Comparison of ENCODE assay signal across 9 cellular contexts in the genomic region with DNA sequence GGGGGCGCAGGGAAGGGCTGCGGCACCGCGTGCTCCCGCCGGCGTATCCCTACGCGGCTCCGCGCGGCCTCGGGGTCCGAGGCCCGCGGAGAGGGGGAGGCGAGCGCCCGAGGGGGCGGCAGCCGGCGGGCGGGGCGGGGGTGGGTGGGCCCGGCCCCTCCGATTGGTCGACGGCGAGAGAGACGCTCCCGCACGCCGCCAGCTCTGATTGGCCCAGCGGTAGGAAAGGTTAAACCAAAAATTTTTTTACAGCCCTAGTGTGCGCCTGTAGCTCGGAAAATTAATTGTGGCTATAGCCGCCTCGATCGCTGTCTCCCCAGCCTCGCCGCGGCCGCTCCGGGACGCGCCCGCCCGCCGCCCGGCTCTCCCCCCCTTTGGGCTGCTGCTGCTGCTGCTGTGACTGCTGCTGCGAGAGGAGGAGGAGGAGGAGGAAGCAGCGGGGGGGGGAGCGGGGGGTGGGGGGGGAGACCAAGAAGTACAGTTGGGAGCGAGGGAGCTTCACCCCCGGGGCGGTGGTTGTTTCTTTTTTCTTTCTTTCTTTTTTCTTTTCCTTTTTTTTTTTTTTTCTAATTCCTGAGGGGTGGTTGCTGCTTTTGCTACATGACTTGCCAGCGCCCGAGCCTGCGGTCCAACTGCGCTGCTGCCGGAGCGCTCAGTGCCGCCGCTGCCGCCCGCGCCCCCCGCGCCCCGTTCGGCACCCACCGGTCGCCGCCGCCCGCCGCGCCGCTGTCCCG. TPM values are rescaled to one million over a fixed set of nuclear protein-coding genes. Genes with fewer than 3 reads are reported as not detected.
DNase-seq lines count a peak whose midpoint lies in the region; ATAC-seq and TF ChIP-seq lines count a peak whose summit lies in the region.
"Had no signal": no experiment of that assay in that cellular context is flagged by ENCODE, and none has a peak within 500 bp of the region (broad histone marks: within the 10 kb centered on the region; RNA-seq: fewer than 3 reads in every experiment).

A gene (plus strand): TSS at position 283 of the 734 bp plus-strand sequence. CDS start 493 bp downstream, outside the sequence.

- peaks cover 7% of the 10 kb centered on the region for H3K4me1 Mint-ChIP-seq in activated CD4-positive, alpha-beta T cell treated with anti-CD3 and anti-CD28 coated beads, Interleukin-2, amount 10 ng/mL, durations not matched to agents 24 days and 14 days
- H3K4me1 Mint-ChIP-seq in naive thymus-derived CD4-positive, alpha-beta T cell, result peaks cover 0 to 26% (median 14%) of the 10 kb centered on the region in 7 donors

- H3K36me3 ChIP-seq in body of pancreas (replicated peaks in 1 of 2; ENCODE audit: insufficient read depth in 1 of 2, low read depth in 2 of 2), result no peaks in the 10 kb centered on the region
- no peaks in the 10 kb centered on the region for H3K36me3 ChIP-seq in naive thymus-derived CD4-positive, alpha-beta T cell (ENCODE audit: control insufficient read depth in 2 of 3, insufficient read depth in 3 of 3, low read length in 3 of 3)
- H3K36me3 ChIP-seq: BLaER1 treated with 17β-estradiol and CSF1 and Interleukin-3, amounts not matched to agents 10 nM and 100 nM had no signal

- DNase-seq in activated CD4-positive, alpha-beta T cell treated with anti-CD3 and anti-CD28 coated beads, Interleukin-2, amount 10 ng/mL, durations not matched to agents 24 days and 14 days, result no peak
- no peak for DNase-seq in activated CD4-positive, alpha-beta T cell treated with anti-CD3 and anti-CD28 coated beads, Interleukin-2, amount 50 U/mL, for 1 hour
- peak; percentile 53 for DNase-seq in NCI-H2081 treated with DMSO at 0.1 percent for 48 hours (lab: John Stamatoyannopoulos, UW)
- DNase-seq in body of pancreas, result no peak
- DNase-seq in naive thymus-derived CD4-positive, alpha-beta T cell, result no peak
- DNase-seq in GM19238 (ENCODE audit: insufficient read length, low spot score), result no peak

- H3K27ac Mint-ChIP-seq in activated CD4-positive, alpha-beta T cell treated with anti-CD3 and anti-CD28 coated beads, Interleukin-2, amount 10 ng/mL, durations not matched to agents 24 days and 14 days, result peak within 1 kb of the TSS; percentile 86
- H3K27ac Mint-ChIP-seq in naive thymus-derived CD4-positive, alpha-beta T cell, result peak within 1 kb of the TSS in 2 of 9 donors; percentile 70 to 84

- no peak within 1 kb of the TSS for H3K4me3 ChIP-seq in body of pancreas
- H3K4me3 ChIP-seq in naive thymus-derived CD4-positive, alpha-beta T cell (ENCODE audit: low read length), result no peak within 1 kb of the TSS
- H3K4me3 ChIP-seq: BLaER1 treated with 17β-estradiol and CSF1 and Interleukin-3, amounts not matched to agents 10 nM and 100 nM had no signal

- H3K36me3 Mint-ChIP-seq in activated CD4-positive, alpha-beta T cell treated with anti-CD3 and anti-CD28 coated beads, Interleukin-2, amount 10 ng/mL, durations not matched to agents 24 days and 14 days (ENCODE audit: low read depth), result peaks cover 9% of the 10 kb centered on the region
- peaks cover 0 to 12% (median 9%) of the 10 kb centered on the region in 5 donors for H3K36me3 Mint-ChIP-seq in naive thymus-derived CD4-positive, alpha-beta T cell

- WGBS in body of pancreas, 2 donors, result 4 to 11% methylated on average over 30 to 78 of the region's 80 CpGs

- peaks cover 49% of the 10 kb centered on the region for H3K27me3 Mint-ChIP-seq in activated CD4-positive, alpha-beta T cell treated with anti-CD3 and anti-CD28 coated beads, Interleukin-2, amount 10 ng/mL, durations not matched to agents 24 days and 14 days
- peaks cover 62 to 76% (median 69%) of the 10 kb centered on the region in 5 donors for H3K27me3 Mint-ChIP-seq in naive thymus-derived CD4-positive, alpha-beta T cell

- no peak for TF ChIP-seq POLR2A in body of pancreas (IDR thresholded peaks at IDR 0.05)

- POLR2A ChIA-PET in naive thymus-derived CD4-positive, alpha-beta T cell (lab: Charles Lee), result no interaction called here

- peak within 1 kb of the TSS; percentile 41 for H3K4me3 Mint-ChIP-seq in activated CD4-positive, alpha-beta T cell treated with anti-CD3 and anti-CD28 coated beads, Interleukin-2, amount 10 ng/mL, durations not matched to agents 24 days and 14 days
- peak within 1 kb of the TSS; percentile 56 to 85 (median 76) for H3K4me3 Mint-ChIP-seq in naive thymus-derived CD4-positive, alpha-beta T cell

- peaks cover 4 to 49% of the 10 kb centered on the region in 2 donors for H3K27me3 ChIP-seq in body of pancreas
- H3K27me3 ChIP-seq in naive thymus-derived CD4-positive, alpha-beta T cell (ENCODE audit: control insufficient read depth in 2 of 2, insufficient read depth in 2 of 2, low read length in 2 of 2), result peaks cover 0 to 5% of the 10 kb centered on the region in 2 donors

- peak; percentile 9 for ATAC-seq in body of pancreas
- ATAC-seq in naive thymus-derived CD4-positive, alpha-beta T cell, result no peak
- no peak for ATAC-seq in GM21619 (IDR thresholded peaks at IDR 0.05; ENCODE audit: unreplicated experiment)
- no peak for ATAC-seq in GM21367 (IDR thresholded peaks at IDR 0.05; ENCODE audit: unreplicated experiment)

- peaks cover 11% of the 10 kb centered on the region for H3K4me1 ChIP-seq in body of pancreas
- no peaks in the 10 kb centered on the region for H3K4me1 ChIP-seq in naive thymus-derived CD4-positive, alpha-beta T cell (ENCODE audit: control insufficient read depth in 2 of 2, insufficient read depth in 2 of 2, low read length in 2 of 2)
- H3K4me1 ChIP-seq: BLaER1 treated with 17β-estradiol and CSF1 and Interleukin-3, amounts not matched to agents 10 nM and 100 nM had no signal

- no peak for TF ChIP-seq CTCF in body of pancreas (IDR thresholded peaks at IDR 0.05)

- CTCF ChIA-PET in naive thymus-derived CD4-positive, alpha-beta T cell (lab: Charles Lee), result no interaction called here

- peaks cover 15% of the 10 kb centered on the region for H3K9me3 Mint-ChIP-seq in activated CD4-positive, alpha-beta T cell treated with anti-CD3 and anti-CD28 coated beads, Interleukin-2, amount 10 ng/mL, durations not matched to agents 24 days and 14 days
- H3K9me3 Mint-ChIP-seq in naive thymus-derived CD4-positive, alpha-beta T cell, result peaks cover 0 to 48% (median 10%) of the 10 kb centered on the region in 11 donors

- no peak within 1 kb of the TSS for H3K27ac ChIP-seq in body of pancreas
- no peak within 1 kb of the TSS for H3K27ac ChIP-seq in naive thymus-derived CD4-positive, alpha-beta T cell (ENCODE audit: low read depth, low read length)
- H3K27ac ChIP-seq: BLaER1 treated with 17β-estradiol and CSF1 and Interleukin-3, amounts not matched to agents 10 nM and 100 nM had no signal

- H3K9me3 ChIP-seq in body of pancreas, result no peaks in the 10 kb centered on the region
- no peaks in the 10 kb centered on the region for H3K9me3 ChIP-seq in naive thymus-derived CD4-positive, alpha-beta T cell (ENCODE audit: control insufficient read depth in 2 of 3, low read length in 3 of 3)

- intact Hi-C loops in activated CD4-positive, alpha-beta T cell treated with anti-CD3 and anti-CD28 coated beads, Interleukin-2, amount 10 ng/mL, durations not matched to agents 24 days and 14 days (cut with micrococcal nuclease), result loop anchor here (1.0 kb wide), 1 partner anchor 7 kb away; no protein-coding TSS in a partner anchor
- intact Hi-C loops in body of pancreas (cut with DNase I), result no loop called here
- intact Hi-C loops in naive thymus-derived CD4-positive, alpha-beta T cell (cut with micrococcal nuclease), result no loop called here

RNA-seq across cellular contexts. Expression of the gene that starts here (rescaled TPM):
- total RNA-seq in activated CD4-positive, alpha-beta T cell treated with anti-CD3 and anti-CD28 coated beads, Interleukin-2, amount 10 ng/mL, durations not matched to agents 24 days and 14 days, result not detected in 2 replicates
- not detected for total RNA-seq in body of pancreas
- total RNA-seq in naive thymus-derived CD4-positive, alpha-beta T cell, result not detected
- polyA plus RNA-seq in naive thymus-derived CD4-positive, alpha-beta T cell, result not detected

Comparison
In these comparisons a context has a peak if more than half of its experiments do, and no peak if none do; other contexts are left out.
1. Peak in ATAC-seq in body of pancreas; RNA of the gene not detected or under 1 TPM.